21 cellular contexts compared by ENCODE assay signal in the genomic region with DNA sequence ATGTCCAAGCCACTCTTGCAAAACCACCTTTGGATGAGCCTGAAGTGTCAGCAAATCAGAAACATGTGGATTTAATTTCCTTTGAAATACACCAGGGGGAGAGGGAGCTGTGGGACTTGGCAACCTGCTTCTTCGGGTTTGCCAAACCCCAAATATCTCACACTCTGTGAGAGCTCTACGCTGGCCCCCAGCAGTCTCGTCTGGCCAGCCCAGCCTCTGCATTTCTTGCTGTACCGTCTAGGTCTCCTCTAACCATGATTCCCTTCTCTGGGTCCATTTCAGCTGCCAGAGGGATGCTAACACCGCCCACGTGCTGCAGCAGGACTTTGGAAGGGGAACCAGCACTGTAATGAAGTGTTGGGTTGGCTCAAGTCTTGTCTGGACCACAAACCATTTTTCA.
A peak's percentile ranks its signal among the peaks of the same experiment; 100 is the strongest.
DNase-seq lines count a peak whose midpoint lies in the region; ATAC-seq and TF ChIP-seq lines count a peak whose summit lies in the region.
"Had no signal": no experiment of that assay in that cellular context is flagged by ENCODE, and none has a peak within 500 bp of the region (broad histone marks: within the 10 kb centered on the region; RNA-seq: fewer than 3 reads in every experiment).

No MANE protein-coding gene starts in this region.

- intact Hi-C loops in lower lobe of right lung (cut with DNase I), result no loop called here

- no peaks in the 10 kb centered on the region for H4K20me1 ChIP-seq in GM23248 (ENCODE audit: insufficient read depth)
- H4K20me1 ChIP-seq: BLaER1 had no signal

- TF ChIP-seq CTCF in lower lobe of right lung (IDR thresholded peaks at IDR 0.05) (no peak), upper lobe of left lung (IDR thresholded peaks at IDR 0.05) (peak in 1 of 6 experiments; percentile 8)

- no peak overlapping the region for H3K27ac ChIP-seq in GM23248
- no peak overlapping the region for H3K27ac ChIP-seq in lower lobe of right lung
- no peak overlapping the region for H3K27ac ChIP-seq in upper lobe of left lung
- H3K27ac ChIP-seq: BLaER1, SJCRH30, WERI-Rb-1 had no signal

- no peak overlapping the region for H3K9ac ChIP-seq in GM23248
- H3K9ac ChIP-seq: BLaER1 had no signal

- H3K4me3 ChIP-seq in GM23248 (no peak overlapping the region), lower lobe of right lung (no peak overlapping the region), upper lobe of left lung (no peak overlapping the region)
- H3K4me3 ChIP-seq: BLaER1, GM12878, SJCRH30 had no signal

- no peaks in the 10 kb centered on the region for H3K27me3 ChIP-seq in GM23248 (replicated peaks; ENCODE audit: insufficient read depth)
- no peaks in the 10 kb centered on the region for H3K27me3 ChIP-seq in lower lobe of right lung (ENCODE audit: low read depth)
- no peaks in the 10 kb centered on the region for H3K27me3 ChIP-seq in upper lobe of left lung
- H3K27me3 ChIP-seq: BLaER1 had no signal

- WGBS in GM23248 (ENCODE audit: low coverage in 1 of 2, low lambda C conversion rate in 2 of 2, missing lambda C conversion rate in 2 of 2), 2 experiments, result 4% methylated on average over 6 of the region's 6 CpGs
- WGBS in upper lobe of left lung, 2 donors, result 68 to 91% methylated on average over 6 of the region's 6 CpGs

- TF ChIP-seq EP300 in upper lobe of left lung (IDR thresholded peaks at IDR 0.05), result no peak

- H3F3A ChIP-seq in GM23248 (ENCODE audit: insufficient read depth), result peaks cover 5% of the 10 kb centered on the region; the same call in 1 of the 2 replicates

- ATAC-seq in lower lobe of right lung (peak; percentile 51 to 88), upper lobe of left lung (ENCODE audit: low FRiP score in 2 of 2) (peak; percentile 72 to 87), HG03457 (IDR thresholded peaks at IDR 0.05; ENCODE audit: unreplicated experiment) (no peak)
- ATAC-seq: GM12878, HCT116 had no signal

- DNase-seq in GM23248 (peak; percentile 68), fibroblast of gingiva (ENCODE audit: low read depth) (peak; percentile 96), lower lobe of right lung (no peak), upper lobe of left lung (no peak), midbrain (lab: John Stamatoyannopoulos, UW) (no peak), NCI-H345 (lab: John Stamatoyannopoulos, UW) (no peak)
- DNase-seq: activated CD4-positive, alpha-beta memory T cell treated with anti-CD3 and anti-CD28 coated beads, Interleukin-2, amount 10 ng/mL, durations not matched to agents 7 days and 5 days; activated naive CD4-positive, alpha-beta T cell treated with anti-CD3 and anti-CD28 coated beads for 36 hours; activated T-cell treated with anti-CD3 and anti-CD28 coated beads, Interleukin-2, amount 50 U/mL, for 1 hour; anterior cingulate cortex; NCI-H1436; NCI-H2171; NCI-H774; SJCRH30; stimulated activated CD4-positive, alpha-beta T cell treated with anti-CD3 and anti-CD28 coated beads, Interleukin-15, amount 100 ng/mL, for 24 hours; T-helper 2 cell; WERI-Rb-1 had no signal

- H3K4me1 ChIP-seq in GM23248 (ENCODE audit: insufficient read depth), result no peaks in the 10 kb centered on the region
- no peaks in the 10 kb centered on the region for H3K4me1 ChIP-seq in lower lobe of right lung
- no peaks in the 10 kb centered on the region for H3K4me1 ChIP-seq in upper lobe of left lung
- H3K4me1 ChIP-seq: BLaER1, SJCRH30 had no signal

- in situ Hi-C loops in GM23248 (cut with MboI), result no loop called here

- H3K79me2 ChIP-seq in GM23248 (ENCODE audit: insufficient read depth), result no peaks in the 10 kb centered on the region

- TF ChIP-seq POLR2A in upper lobe of left lung (IDR thresholded peaks at IDR 0.05), result no peak

- no peaks in the 10 kb centered on the region for H3K9me2 ChIP-seq in GM23248 (ENCODE audit: insufficient read depth)

- H3K9me3 ChIP-seq in GM23248 (ENCODE audit: low read depth) (no peaks in the 10 kb centered on the region), lower lobe of right lung (no peaks in the 10 kb centered on the region), upper lobe of left lung (no peaks in the 10 kb centered on the region)
- H3K9me3 ChIP-seq: SJCRH30 had no signal

- H2AFZ ChIP-seq in GM23248, result no peak overlapping the region

- no peak overlapping the region for H3K4me2 ChIP-seq in GM23248 (ENCODE audit: unreplicated experiment)
- H3K4me2 ChIP-seq: BLaER1 had no signal

- H3K36me3 ChIP-seq in GM23248 (ENCODE audit: low read depth) (no peaks in the 10 kb centered on the region), lower lobe of right lung (no peaks in the 10 kb centered on the region), upper lobe of left lung (no peaks in the 10 kb centered on the region)
- H3K36me3 ChIP-seq: BLaER1, SJCRH30, WERI-Rb-1 had no signal

Comparison
In these comparisons a context has a peak if more than half of its experiments do, and no peak if none do; other contexts are left out.
1. DNase-seq: peak in GM23248 (single experiment) and fibroblast of gingiva (single experiment); none in lower lobe of right lung (single experiment), upper lobe of left lung (0 of 2), midbrain (single experiment) and NCI-H345 (single experiment).